ENCODE assay signal across 31 cellular contexts in the genomic region with DNA sequence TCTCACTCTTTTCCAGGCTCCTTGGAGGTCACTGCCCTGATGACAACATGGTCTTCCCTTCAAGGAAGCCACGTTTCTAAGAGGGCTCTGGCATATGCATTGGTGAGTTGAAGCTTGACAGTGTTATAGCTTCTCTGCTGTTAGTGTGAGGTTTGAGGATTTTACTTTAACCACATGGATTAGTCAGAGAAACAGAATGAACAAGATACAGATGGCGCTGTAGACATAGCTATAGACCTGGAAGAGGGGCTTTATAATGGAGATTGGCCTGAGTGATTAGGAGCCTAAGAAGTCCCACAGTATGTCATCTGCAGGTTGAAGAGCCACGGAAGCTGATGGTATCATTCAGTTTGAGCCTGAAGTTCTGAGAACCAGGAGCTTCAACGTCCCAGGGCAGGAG. TPM values are rescaled to one million over a fixed set of nuclear protein-coding genes. Genes with fewer than 3 reads are reported as not detected.
DNase-seq lines count a peak whose midpoint lies in the region; ATAC-seq, FAIRE-seq and TF ChIP-seq lines count a peak whose summit lies in the region.
"Had no signal": no experiment of that assay in that cellular context is flagged by ENCODE, and none has a peak within 500 bp of the region (broad histone marks: within the 10 kb centered on the region; RNA-seq: fewer than 3 reads in every experiment).

No MANE protein-coding gene starts in this region.

- no peaks in the 10 kb centered on the region for H3K36me3 Mint-ChIP-seq in activated CD8-positive, alpha-beta T cell treated with anti-CD3 and anti-CD28 coated beads for 36 hours (ENCODE audit: low read depth)
- no peaks in the 10 kb centered on the region for H3K36me3 Mint-ChIP-seq in activated CD8-positive, alpha-beta T cell treated with anti-CD3 and anti-CD28 coated beads, Interleukin-2, amount 10 ng/mL, durations not matched to agents 7 days and 5 days (ENCODE audit: low read depth)
- H3K36me3 Mint-ChIP-seq in endodermal cell (ENCODE audit: low read depth), result no peaks in the 10 kb centered on the region
- H3K36me3 Mint-ChIP-seq in activated naive CD4-positive, alpha-beta T cell treated with anti-CD3 and anti-CD28 coated beads, Interleukin-2, amount 10 ng/mL, durations not matched to agents 7 days and 5 days, result no peaks in the 10 kb centered on the region
- H3K36me3 Mint-ChIP-seq: stimulated activated memory B cell treated with anti-CD40 and anti-IgM and Interleukin-4, amounts not matched to agents 10 μg/mL and 1 μg/mL and 100 μg/mL, for 72 hours had no signal

- peak overlapping the region; percentile 85 for H2AFZ ChIP-seq in OCI-LY7 (ENCODE audit: low read length)

- H3K27me3 Mint-ChIP-seq in activated CD8-positive, alpha-beta T cell treated with anti-CD3 and anti-CD28 coated beads for 36 hours, result no peaks in the 10 kb centered on the region
- H3K27me3 Mint-ChIP-seq in activated CD8-positive, alpha-beta T cell treated with anti-CD3 and anti-CD28 coated beads, Interleukin-2, amount 10 ng/mL, durations not matched to agents 7 days and 5 days (ENCODE audit: low read depth), result no peaks in the 10 kb centered on the region
- H3K27me3 Mint-ChIP-seq in endodermal cell (ENCODE audit: insufficient read depth), result peaks cover 1% of the 10 kb centered on the region
- peaks cover 16% of the 10 kb centered on the region for H3K27me3 Mint-ChIP-seq in activated naive CD4-positive, alpha-beta T cell treated with anti-CD3 and anti-CD28 coated beads, Interleukin-2, amount 10 ng/mL, durations not matched to agents 7 days and 5 days

- H3K4me3 ChIP-seq in OCI-LY7 (ENCODE audit: low read depth, low read length, poor library complexity, severe bottlenecking), result peak overlapping the region; percentile 35
- H3K4me3 ChIP-seq in endodermal cell (ENCODE audit: low read length), result no peak overlapping the region
- H3K4me3 ChIP-seq: BLaER1, body of pancreas, lower lobe of right lung, SK-N-MC, spleen, uterus had no signal

- H3K4me1 ChIP-seq in OCI-LY7 (ENCODE audit: insufficient read depth, low read length, poor library complexity, severe bottlenecking), result peaks cover 42% of the 10 kb centered on the region
- no peaks in the 10 kb centered on the region for H3K4me1 ChIP-seq in endodermal cell (ENCODE audit: control insufficient read depth, insufficient read depth, low read length)
- H3K4me1 ChIP-seq: body of pancreas, lower lobe of right lung, spleen, uterus had no signal

- H3K9ac ChIP-seq in endodermal cell (ENCODE audit: extremely low read depth, low read length, poor library complexity, severe bottlenecking), result no peak overlapping the region
- H3K9ac ChIP-seq: BLaER1 had no signal

- no TSS peak for BruUV-seq in OCI-LY7 (replicated peaks; lab: Mats Ljungman, UMichigan)

- no peaks in the 10 kb centered on the region for H3K79me2 ChIP-seq in OCI-LY7 (ENCODE audit: insufficient read depth, low read depth, low read length)

- H3K27ac Mint-ChIP-seq in activated CD8-positive, alpha-beta T cell treated with anti-CD3 and anti-CD28 coated beads for 36 hours, result no peak overlapping the region
- H3K27ac Mint-ChIP-seq in activated CD8-positive, alpha-beta T cell treated with anti-CD3 and anti-CD28 coated beads, Interleukin-2, amount 10 ng/mL, durations not matched to agents 7 days and 5 days, result no peak overlapping the region
- H3K27ac Mint-ChIP-seq in endodermal cell, result no peak overlapping the region
- no peak overlapping the region for H3K27ac Mint-ChIP-seq in activated naive CD4-positive, alpha-beta T cell treated with anti-CD3 and anti-CD28 coated beads, Interleukin-2, amount 10 ng/mL, durations not matched to agents 7 days and 5 days
- H3K27ac Mint-ChIP-seq: nephron; stimulated activated memory B cell treated with anti-CD40 and anti-IgM and Interleukin-4, amounts not matched to agents 10 μg/mL and 1 μg/mL and 100 μg/mL, for 72 hours had no signal

- FAIRE-seq in GM18507 (lab: Jason Lieb, UNC), result peak; percentile 39
- FAIRE-seq: HTR-8/SVneo had no signal

- no peaks in the 10 kb centered on the region for H3K9me2 ChIP-seq in OCI-LY7 (ENCODE audit: insufficient read depth, low read length)

- H3K4me1 Mint-ChIP-seq in activated CD8-positive, alpha-beta T cell treated with anti-CD3 and anti-CD28 coated beads for 36 hours (ENCODE audit: low read depth), result peaks cover 7% of the 10 kb centered on the region
- no peaks in the 10 kb centered on the region for H3K4me1 Mint-ChIP-seq in activated CD8-positive, alpha-beta T cell treated with anti-CD3 and anti-CD28 coated beads, Interleukin-2, amount 10 ng/mL, durations not matched to agents 7 days and 5 days (ENCODE audit: low read depth)
- H3K4me1 Mint-ChIP-seq in endodermal cell, result peaks cover 1% of the 10 kb centered on the region
- no peaks in the 10 kb centered on the region for H3K4me1 Mint-ChIP-seq in activated naive CD4-positive, alpha-beta T cell treated with anti-CD3 and anti-CD28 coated beads, Interleukin-2, amount 10 ng/mL, durations not matched to agents 7 days and 5 days

- no peaks in the 10 kb centered on the region for H3K9me3 Mint-ChIP-seq in activated CD8-positive, alpha-beta T cell treated with anti-CD3 and anti-CD28 coated beads for 36 hours
- no peaks in the 10 kb centered on the region for H3K9me3 Mint-ChIP-seq in activated CD8-positive, alpha-beta T cell treated with anti-CD3 and anti-CD28 coated beads, Interleukin-2, amount 10 ng/mL, durations not matched to agents 7 days and 5 days (ENCODE audit: insufficient read depth)
- H3K9me3 Mint-ChIP-seq in endodermal cell, result no peaks in the 10 kb centered on the region
- H3K9me3 Mint-ChIP-seq in activated naive CD4-positive, alpha-beta T cell treated with anti-CD3 and anti-CD28 coated beads, Interleukin-2, amount 10 ng/mL, durations not matched to agents 7 days and 5 days, result no peaks in the 10 kb centered on the region
- H3K9me3 Mint-ChIP-seq: nephron; stimulated activated memory B cell treated with anti-CD40 and anti-IgM and Interleukin-4, amounts not matched to agents 10 μg/mL and 1 μg/mL and 100 μg/mL, for 72 hours had no signal

- H3K27me3 ChIP-seq in endodermal cell (ENCODE audit: control insufficient read depth, insufficient read depth, low read length, poor library complexity, severe bottlenecking), result no peaks in the 10 kb centered on the region
- H3K27me3 ChIP-seq: BLaER1, body of pancreas, spleen, uterus had no signal

- POLR2A ChIA-PET in activated CD8-positive, alpha-beta T cell treated with anti-CD3 and anti-CD28 coated beads for 36 hours (lab: Charles Lee), result interaction anchor here (1.2 kb wide), 1 partner anchor 37 kb away, joined by 3 read pairs; no protein-coding TSS in a partner anchor
- POLR2A ChIA-PET in activated CD8-positive, alpha-beta T cell treated with anti-CD3 and anti-CD28 coated beads, Interleukin-2, amount 10 ng/mL, durations not matched to agents 7 days and 5 days (lab: Charles Lee), result no interaction called here
- POLR2A ChIA-PET in OCI-LY7 (lab: Charles Lee), result interaction anchor here (1.5 to 1.7 kb wide), 2 partner anchors 14 to 17 kb away, joined by 6 to 7 read pairs; no protein-coding TSS in a partner anchor

- H3K4me2 ChIP-seq in OCI-LY7 (ENCODE audit: low read length), result peak overlapping the region; percentile 59
- H3K4me2 ChIP-seq: BLaER1 had no signal

- H3K27ac ChIP-seq in OCI-LY7 (ENCODE audit: low read depth, low read length, poor library complexity, severe bottlenecking) (peak overlapping the region; percentile 59), endodermal cell (ENCODE audit: low read depth, low read length) (no peak overlapping the region)
- H3K27ac ChIP-seq: BLaER1, body of pancreas, epithelial cell of prostate, lower lobe of right lung, SK-N-MC, spleen, uterus had no signal

- H3K36me3 ChIP-seq in OCI-LY7 (ENCODE audit: insufficient read depth, low read length) (no peaks in the 10 kb centered on the region), endodermal cell (ENCODE audit: control insufficient read depth, insufficient read depth, low read length) (no peaks in the 10 kb centered on the region)
- H3K36me3 ChIP-seq: BLaER1, lower lobe of right lung, spleen, uterus had no signal

- no peaks in the 10 kb centered on the region for H4K20me1 ChIP-seq in OCI-LY7 (ENCODE audit: insufficient read depth, low read length)
- H4K20me1 ChIP-seq: BLaER1 had no signal

- no peak overlapping the region for H3K4me3 Mint-ChIP-seq in activated CD8-positive, alpha-beta T cell treated with anti-CD3 and anti-CD28 coated beads for 36 hours
- H3K4me3 Mint-ChIP-seq in activated CD8-positive, alpha-beta T cell treated with anti-CD3 and anti-CD28 coated beads, Interleukin-2, amount 10 ng/mL, durations not matched to agents 7 days and 5 days, result no peak overlapping the region
- H3K4me3 Mint-ChIP-seq in endodermal cell, result no peak overlapping the region
- H3K4me3 Mint-ChIP-seq in activated naive CD4-positive, alpha-beta T cell treated with anti-CD3 and anti-CD28 coated beads, Interleukin-2, amount 10 ng/mL, durations not matched to agents 7 days and 5 days, result no peak overlapping the region
- H3K4me3 Mint-ChIP-seq: nephron; stimulated activated memory B cell treated with anti-CD40 and anti-IgM and Interleukin-4, amounts not matched to agents 10 μg/mL and 1 μg/mL and 100 μg/mL, for 72 hours had no signal

- no peak for TF ChIP-seq CTCF in activated CD8-positive, alpha-beta T cell treated with anti-CD3 and anti-CD28 coated beads for 36 hours (IDR thresholded peaks at IDR 0.05)
- TF ChIP-seq CTCF in OCI-LY7 (conservative IDR thresholded peaks at IDR 0.05; ENCODE audit: low read length), result peak; percentile 75
- TF ChIP-seq CTCF in endodermal cell (conservative IDR thresholded peaks at IDR 0.05), result peak; percentile 22

- DNase-seq in activated CD8-positive, alpha-beta T cell treated with anti-CD3 and anti-CD28 coated beads for 36 hours, result no peak
- DNase-seq in activated CD8-positive, alpha-beta T cell treated with anti-CD3 and anti-CD28 coated beads, Interleukin-2, amount 10 ng/mL, durations not matched to agents 7 days and 5 days, result no peak
- no peak for DNase-seq in GM18507 (ENCODE audit: extremely low spot score, insufficient read length, low read depth)
- DNase-seq in OCI-LY7 (ENCODE audit: low spot score), result peak; percentile 68
- no peak for DNase-seq in endodermal cell
- DNase-seq in activated naive CD4-positive, alpha-beta T cell treated with anti-CD3 and anti-CD28 coated beads, Interleukin-2, amount 10 ng/mL, durations not matched to agents 7 days and 5 days, result no peak
- no peak for DNase-seq in activated CD4-positive, alpha-beta T cell treated with anti-CD3 and anti-CD28 coated beads for 4 hours
- DNase-seq: ACHN; activated CD4-positive, alpha-beta T cell treated with anti-CD3 and anti-CD28 coated beads, Interleukin-2, amount 50 U/mL, for 48 hours; activated effector memory CD4-positive, alpha-beta T cell treated with Interleukin-2 at 50 U/mL for 16 hours; body of pancreas; cerebellar nuclear complex; COR-L47; DMS79 treated with DMSO at 0.1 percent for 48 hours; head of caudate nucleus; kidney glomerular epithelial cell; lower lobe of right lung; NCI-H1105; NCI-H2029 treated with DMSO at 0.1 percent for 48 hours; NCI-H446; RPMI8226; spleen; stimulated activated CD4-positive, alpha-beta T cell treated with anti-CD3 and anti-CD28 coated beads, Interleukin-2, amount 100 ng/mL, for 48 hours; uterus had no signal

- no peaks in the 10 kb centered on the region for H3K9me3 ChIP-seq in OCI-LY7 (ENCODE audit: low read length)
- H3K9me3 ChIP-seq in endodermal cell (ENCODE audit: control insufficient read depth, low read length), result no peaks in the 10 kb centered on the region
- H3K9me3 ChIP-seq: BLaER1, body of pancreas, lower lobe of right lung, spleen, uterus had no signal

- 79 to 92% methylated on average over 4 of the region's 4 CpGs for WGBS in endodermal cell (ENCODE audit: insufficient coverage in 1 of 2, insufficient read length in 1 of 2), 2 experiments

- ATAC-seq in activated CD8-positive, alpha-beta T cell treated with anti-CD3 and anti-CD28 coated beads for 36 hours, result peak; percentile 42
- ATAC-seq in activated CD8-positive, alpha-beta T cell treated with anti-CD3 and anti-CD28 coated beads, Interleukin-2, amount 10 ng/mL, durations not matched to agents 7 days and 5 days, result no peak
- no peak for ATAC-seq in GM19328 (IDR thresholded peaks at IDR 0.05; ENCODE audit: unreplicated experiment)
- ATAC-seq: body of pancreas; lower lobe of right lung; stimulated activated memory B cell treated with anti-CD40 and anti-IgM and Interleukin-4, amounts not matched to agents 10 μg/mL and 1 μg/mL and 100 μg/mL, for 72 hours had no signal

- intact Hi-C loops in activated CD8-positive, alpha-beta T cell treated with anti-CD3 and anti-CD28 coated beads for 36 hours (cut with micrococcal nuclease), result no loop called here
- intact Hi-C loops in OCI-LY7 (cut with micrococcal nuclease; ENCODE audit: unreplicated experiment), result loop anchor here (1.0 to 10.0 kb wide), 2 partner anchors 43 to 121 kb away; no protein-coding TSS in a partner anchor

- CTCF ChIA-PET in activated CD8-positive, alpha-beta T cell treated with anti-CD3 and anti-CD28 coated beads for 36 hours (lab: Charles Lee), result interaction anchor here (1.1 to 1.2 kb wide), 2 partner anchors 40 to 51 kb away, joined by 3 to 4 read pairs; no protein-coding TSS in a partner anchor
- CTCF ChIA-PET in activated CD8-positive, alpha-beta T cell treated with anti-CD3 and anti-CD28 coated beads, Interleukin-2, amount 10 ng/mL, durations not matched to agents 7 days and 5 days (lab: Charles Lee), result interaction anchor here (1.0 kb wide), 1 partner anchor 21 kb away, joined by 3 read pairs; no protein-coding TSS in a partner anchor
- CTCF ChIA-PET in OCI-LY7 (lab: Charles Lee; ENCODE audit: unreplicated experiment), result interaction anchor here (0.6 to 1.2 kb wide), 4 partner anchors 18 to 193 kb away, joined by 3 to 6 read pairs (median 3); a partner anchor contains a TSS
- CTCF ChIA-PET in activated naive CD4-positive, alpha-beta T cell treated with anti-CD3 and anti-CD28 coated beads, Interleukin-2, amount 10 ng/mL, durations not matched to agents 7 days and 5 days (lab: Charles Lee), result no interaction called here

RNA-seq across cellular contexts. Expression of a gene that starts 18.4 kb away (rescaled TPM):
- total RNA-seq in activated CD8-positive, alpha-beta T cell treated with anti-CD3 and anti-CD28 coated beads for 36 hours, result 10 to 100 TPM; 65.5 to 71.1 TPM
- 10 to 100 TPM; 48.1 to 54.3 TPM for total RNA-seq in activated CD8-positive, alpha-beta T cell treated with anti-CD3 and anti-CD28 coated beads, Interleukin-2, amount 10 ng/mL, durations not matched to agents 7 days and 5 days
- 45.1 and 68.7 TPM in 2 replicates for total RNA-seq in OCI-LY7 (2014; rRNA removed; shearing (Covaris generic))
- total RNA-seq in OCI-LY7 (2022), result 79.2 and 82.1 TPM in 2 replicates
- total RNA-seq in endodermal cell, result 10 to 100 TPM; 49.6 to 59.7 TPM
- 65.3 TPM for polyA plus RNA-seq in endodermal cell (2013, experiment 1 of 2)
- 59.5 TPM for polyA plus RNA-seq in endodermal cell (2013, experiment 2 of 2)
